7 cellular contexts compared by ENCODE assay signal in genomic region chr1:202586018-202586821, GRCh38.
DNase-seq lines count a peak whose midpoint lies in the region; ATAC-seq and TF ChIP-seq lines count a peak whose summit lies in the region.

No MANE protein-coding gene starts in this region.

- peaks cover 54% of the 10 kb centered on the region for H3K4me1 ChIP-seq in RWPE2 (ENCODE audit: insufficient read depth, poor library complexity, severe bottlenecking)
- H3K4me1 ChIP-seq in left ventricle myocardium inferior: peaks cover 98% of the 10 kb centered on the region

- ATAC-seq in RWPE2 (ENCODE audit: low read depth): no peak
- no peak for ATAC-seq in GM18909 (IDR thresholded peaks at IDR 0.05; ENCODE audit: poor library complexity, unreplicated experiment)
- ATAC-seq in GM21360 (IDR thresholded peaks at IDR 0.05; ENCODE audit: unreplicated experiment): no peak

- DNase-seq in HT-29 (ENCODE audit: low spot score): peak; percentile 58
- DNase-seq in RWPE2 (ENCODE audit: low spot score): no peak
- DNase-seq in left ventricle myocardium inferior: no peak
- DNase-seq in substantia nigra (lab: John Stamatoyannopoulos, UW): peak in 23 of 49 donors; percentile 3 to 64 (median 17)
- no peak for DNase-seq in NCI-H1930 (lab: John Stamatoyannopoulos, UW)

- no peak overlapping the region for H3K4me3 ChIP-seq in RWPE2 (ENCODE audit: severe bottlenecking)
- H3K4me3 ChIP-seq in left ventricle myocardium inferior: no peak overlapping the region

- H3K27me3 ChIP-seq in RWPE2 (ENCODE audit: insufficient read depth, poor library complexity, severe bottlenecking): no peaks in the 10 kb centered on the region
- H3K27me3 ChIP-seq in left ventricle myocardium inferior (ENCODE audit: low read depth): no peaks in the 10 kb centered on the region

- intact Hi-C loops in left ventricle myocardium inferior (cut with micrococcal nuclease): no loop called here

- H3K9me3 ChIP-seq in RWPE2 (ENCODE audit: severe bottlenecking) (no peaks in the 10 kb centered on the region), left ventricle myocardium inferior (replicated peaks) (no peaks in the 10 kb centered on the region)

- TF ChIP-seq CTCF in RWPE2 (IDR thresholded peaks at IDR 0.05; ENCODE audit: poor library complexity, severe bottlenecking): no peak
- no peak for TF ChIP-seq CTCF in left ventricle myocardium inferior (IDR thresholded peaks at IDR 0.05; ENCODE audit: borderline replicate concordance)

- H3K27ac ChIP-seq in RWPE2 (ENCODE audit: poor library complexity, severe bottlenecking) (peak overlapping the region; percentile 94), left ventricle myocardium inferior (replicated peaks) (peak overlapping the region; percentile 90), substantia nigra (ENCODE audit: low read depth, low read length, poor library complexity, severe bottlenecking) (peak overlapping the region; percentile 58)

- no peaks in the 10 kb centered on the region for H3K36me3 ChIP-seq in RWPE2 (ENCODE audit: low read depth)
- H3K36me3 ChIP-seq in left ventricle myocardium inferior: peaks cover 25% of the 10 kb centered on the region
